37 cellular contexts compared by ENCODE assay signal in genomic region chr6:12991435-12991834, GRCh38.
"Had no signal": no experiment of that assay in that cellular context is flagged by ENCODE, and none has a peak within 500 bp of the region (broad histone marks: within the 10 kb centered on the region; RNA-seq: fewer than 3 reads in every experiment).

No MANE protein-coding gene starts in this region.

- H3K36me3 ChIP-seq: MG63 had no signal

- DNase-seq: Karpas-422, Kasumi-1, MG63, MM.1S, MV-4-11, NCI-H1048, NCI-H1092, NCI-H1092 treated with DMSO at 0.1 percent for 48 hours, NCI-H1105, NCI-H1105 treated with DMSO at 0.1 percent for 48 hours, NCI-H1417, NCI-H1417 treated with DMSO at 0.1 percent for 48 hours, NCI-H1436, NCI-H1436 treated with DMSO at 0.1 percent for 48 hours, NCI-H146, NCI-H1694, NCI-H1694 treated with DMSO at 0.1 percent for 48 hours, NCI-H187, NCI-H187 treated with DMSO at 0.1 percent for 48 hours, NCI-H1930, NCI-H2029, NCI-H2029 treated with DMSO at 0.1 percent for 48 hours, NCI-H2081, NCI-H2081 treated with DMSO at 0.1 percent for 48 hours, NCI-H2107, NCI-H2171, NCI-H2171 treated with DMSO at 0.1 percent for 48 hours, NCI-H2227 treated with DMSO at 0.1 percent for 48 hours, NCI-H226, NCI-H345, NCI-H446, NCI-H446 treated with DMSO at 0.1 percent for 48 hours, NCI-H510A, NCI-H510A treated with DMSO at 0.1 percent for 48 hours, NCI-H524, NCI-H524 treated with DMSO at 0.1 percent for 48 hours, NCI-H526 had no signal

- H3K27me3 ChIP-seq: MG63 had no signal

- H3K4me3 ChIP-seq: MG63 had no signal
